Comparison of ENCODE assay signal across 8 cellular contexts in the genomic region with DNA sequence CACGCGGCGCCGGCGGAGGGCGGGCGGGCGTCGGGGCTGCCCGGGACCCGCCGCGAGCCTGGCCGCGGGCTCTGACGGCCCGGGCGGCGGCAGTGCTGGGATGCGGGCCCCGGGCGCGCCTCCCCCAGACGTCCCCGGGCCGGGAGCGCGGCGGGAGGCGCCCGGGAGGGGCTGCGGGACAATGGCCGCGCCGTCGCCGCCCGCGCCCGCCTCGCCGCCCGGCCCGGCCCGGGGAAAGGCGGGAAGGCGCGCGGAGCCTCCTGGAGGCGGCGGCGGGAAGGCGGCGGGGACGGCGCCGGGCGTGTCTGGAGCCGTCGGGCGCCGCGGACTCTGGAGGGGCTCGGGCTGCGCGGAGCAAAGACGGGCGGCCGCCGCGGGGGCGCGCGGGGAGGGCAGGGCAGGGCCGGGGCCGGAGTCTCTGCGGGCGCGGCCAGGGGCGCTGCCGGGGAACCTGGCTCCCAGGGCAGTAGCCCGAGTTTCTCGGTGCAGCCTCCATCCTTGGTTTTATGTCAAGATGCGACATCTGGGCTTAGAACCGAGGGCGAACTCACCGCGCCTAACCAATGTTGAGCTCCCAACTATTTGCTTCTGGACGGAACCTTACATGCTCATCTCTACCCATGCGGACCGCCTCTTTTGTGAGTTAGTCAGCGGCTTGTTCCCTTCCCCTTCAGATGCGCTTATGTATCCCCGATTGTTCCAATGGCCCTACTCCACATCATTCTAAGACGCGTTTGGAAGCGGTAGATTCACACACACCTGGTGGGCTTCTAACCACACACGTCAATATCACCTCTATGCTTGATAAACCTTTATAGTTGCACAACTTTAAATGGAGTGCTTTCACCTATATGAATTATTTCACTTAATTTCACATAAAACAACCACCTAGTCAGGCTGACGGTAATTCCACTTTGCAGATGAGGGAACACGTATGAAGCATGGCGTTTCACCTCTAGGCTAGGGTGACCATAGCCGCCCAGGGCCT. TPM values are rescaled to one million over a fixed set of nuclear protein-coding genes. Genes with fewer than 3 reads are reported as not detected.
DNase-seq lines count a peak whose midpoint lies in the region; ATAC-seq and TF ChIP-seq lines count a peak whose summit lies in the region.

No MANE protein-coding gene starts in this region.

- peaks cover 5% of the 10 kb centered on the region for H3K4me1 ChIP-seq in CD8-positive, alpha-beta memory T cell (ENCODE audit: insufficient read depth, low read length)
- peaks cover 7% of the 10 kb centered on the region for H3K4me1 ChIP-seq in RWPE2 (ENCODE audit: insufficient read depth, poor library complexity, severe bottlenecking)

- H3K4me1 Mint-ChIP-seq in CD8-positive, alpha-beta memory T cell: peaks cover 10 to 11% (median 10%) of the 10 kb centered on the region in 3 donors

- POLR2A ChIA-PET in CD8-positive, alpha-beta memory T cell (lab: Charles Lee): no interaction called here
- POLR2A ChIA-PET in HEK293T (lab: Yijun Ruan, JAX): interaction anchor here (1.0 to 1.9 kb wide), 5 partner anchors 14 to 763 kb away, joined by 3 to 10 read pairs (median 3); a partner anchor contains a TSS

- H3K36me3 Mint-ChIP-seq in CD8-positive, alpha-beta memory T cell: peaks cover 0 to 3% (median 2%) of the 10 kb centered on the region in 3 donors

- H3K9me3 ChIP-seq in CD8-positive, alpha-beta memory T cell (ENCODE audit: low read length): no peaks in the 10 kb centered on the region
- H3K9me3 ChIP-seq in RWPE2 (ENCODE audit: severe bottlenecking): no peaks in the 10 kb centered on the region

- peak overlapping the region; percentile 32 for H3K4me3 ChIP-seq in CD8-positive, alpha-beta memory T cell (ENCODE audit: low read length)
- H3K4me3 ChIP-seq in RWPE2 (ENCODE audit: severe bottlenecking) (peak overlapping the region; percentile 94), cardiac fibroblast (replicated peaks in 1 of 2; ENCODE audit: low read depth in 2 of 2, low read length in 2 of 2) (peak overlapping the region; percentile 64 to 66), skeletal muscle cell (ENCODE audit: low read depth, low read length) (peak overlapping the region; percentile 64)

- no peak for TF ChIP-seq CTCF in RWPE2 (IDR thresholded peaks at IDR 0.05; ENCODE audit: poor library complexity, severe bottlenecking)
- TF ChIP-seq CTCF in cardiac fibroblast (IDR thresholded peaks at IDR 0.05; ENCODE audit: low read depth, low read length): no peak

- ATAC-seq in RWPE2 (ENCODE audit: low read depth): peak; percentile 70

- peaks cover 50 to 79% of the 10 kb centered on the region in 2 donors for H3K27me3 Mint-ChIP-seq in CD8-positive, alpha-beta memory T cell

- no peak for DNase-seq in CD8-positive, alpha-beta memory T cell
- DNase-seq in HEK293T (ENCODE audit: extremely low spot score): peak; percentile 66
- no peak for DNase-seq in RWPE2 (ENCODE audit: low spot score)
- peak; percentile 48 to 63 for DNase-seq in cardiac fibroblast (ENCODE audit: low read depth in 2 of 2)
- DNase-seq in iPS-NIHi7 (ENCODE audit: extremely low spot score): peak; percentile 65
- DNase-seq in skeletal muscle cell (ENCODE audit: low read depth): no peak
- DNase-seq in T-helper 9 cell: no peak
- DNase-seq in cerebellar nuclear complex (lab: John Stamatoyannopoulos, UW): no peak

- H3K4me3 Mint-ChIP-seq in CD8-positive, alpha-beta memory T cell: peak overlapping the region; percentile 81 to 91 (median 87)

- peak overlapping the region in 4 of 8 donors; percentile 38 to 89 (median 63) for H3K27ac Mint-ChIP-seq in CD8-positive, alpha-beta memory T cell

- H3K9me3 Mint-ChIP-seq in CD8-positive, alpha-beta memory T cell: peaks cover 0 to 2% (median 0%) of the 10 kb centered on the region in 5 donors

- no peaks in the 10 kb centered on the region for H3K36me3 ChIP-seq in CD8-positive, alpha-beta memory T cell (ENCODE audit: insufficient read depth, low read length)
- H3K36me3 ChIP-seq in RWPE2 (ENCODE audit: low read depth): peaks cover 12% of the 10 kb centered on the region

- peaks cover 20% of the 10 kb centered on the region for H3K27me3 ChIP-seq in CD8-positive, alpha-beta memory T cell (ENCODE audit: insufficient read depth, low read length, poor library complexity, severe bottlenecking)
- H3K27me3 ChIP-seq in RWPE2 (ENCODE audit: insufficient read depth, poor library complexity, severe bottlenecking): no peaks in the 10 kb centered on the region

- peak overlapping the region; percentile 40 for H3K27ac ChIP-seq in CD8-positive, alpha-beta memory T cell (ENCODE audit: low read depth, low read length)
- H3K27ac ChIP-seq in RWPE2 (ENCODE audit: poor library complexity, severe bottlenecking): peak overlapping the region; percentile 33

- CTCF ChIA-PET in CD8-positive, alpha-beta memory T cell (lab: Charles Lee): interaction anchor here (1.6 kb wide), 1 partner anchor 19 kb away, joined by 4 read pairs; no protein-coding TSS in a partner anchor
- CTCF ChIA-PET in HEK293T (lab: Yijun Ruan, JAX): interaction anchor here (0.5 kb wide), 1 partner anchor 249 kb away, joined by 3 read pairs; no protein-coding TSS in a partner anchor

TF ChIP-seq in HEK293T, 16 proteins besides CTCF, POLR2A, EP300 and RAD21:
- TF ChIP-seq FOXK2 (IDR thresholded peaks at IDR 0.05) (no peak), FOXM1 (IDR thresholded peaks at IDR 0.05; ENCODE audit: borderline replicate concordance) (peak; percentile 38; the same call in 1 of the 2 replicates), HDGF (IDR thresholded peaks at IDR 0.05; ENCODE audit: borderline replicate concordance) (peak; percentile 66; the same call in 1 of the 2 replicates)

RNA-seq across cellular contexts. Expression of a gene that starts 0.7 kb away (rescaled TPM):
- total RNA-seq in CD8-positive, alpha-beta memory T cell: under 1 TPM; 0.40 to 0.42 TPM
- polyA plus RNA-seq in CD8-positive, alpha-beta memory T cell: not detected

Comparison
In these comparisons a context has a peak if more than half of its experiments do, and no peak if none do; other contexts are left out.
1. DNase-seq: peak in HEK293T (single experiment), cardiac fibroblast (2 of 2) and iPS-NIHi7 (single experiment); none in CD8-positive, alpha-beta memory T cell (0 of 5), RWPE2 (single experiment), skeletal muscle cell (single experiment), T-helper 9 cell (single experiment) and cerebellar nuclear complex (0 of 2).
2. H3K4me3 ChIP-seq: peak in every context shown above with its lines; median percentile 94 in RWPE2; 65 in cardiac fibroblast; 64 in skeletal muscle cell; 32 in CD8-positive, alpha-beta memory T cell.